ENCODE assay signal across 31 cellular contexts in the genomic region with DNA sequence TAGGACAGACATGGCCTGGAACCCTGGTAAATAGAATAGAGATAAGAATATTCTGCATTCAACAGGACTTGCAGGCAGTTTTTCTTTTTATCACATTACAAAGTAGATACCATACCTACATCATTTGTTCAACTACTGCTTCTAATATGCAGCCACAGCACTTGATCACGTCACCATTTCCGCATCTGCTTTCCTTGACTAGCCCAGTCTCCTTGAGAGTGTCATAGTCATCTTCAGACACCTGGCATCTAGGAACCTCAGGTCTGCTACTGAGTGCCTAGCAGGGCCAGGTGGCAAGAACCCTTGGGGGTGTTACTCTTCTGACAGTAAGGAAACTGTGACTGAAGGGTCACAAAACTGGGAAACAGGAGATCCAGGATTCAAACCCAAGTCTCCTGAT.
"Had no signal": no experiment of that assay in that cellular context is flagged by ENCODE, and none has a peak within 500 bp of the region (broad histone marks: within the 10 kb centered on the region; RNA-seq: fewer than 3 reads in every experiment).

No MANE protein-coding gene starts in this region.

- H3K4me3 Mint-ChIP-seq: activated B cell treated with CpG ODN at 0.5 μM for 24 hours; activated CD4-positive, alpha-beta memory T cell treated with anti-CD3 and anti-CD28 coated beads for 36 hours; activated CD4-positive, alpha-beta T cell treated with anti-CD3 and anti-CD28 coated beads, Interleukin-2, amount 10 ng/mL, durations not matched to agents 24 days and 14 days; activated CD8-positive, alpha-beta memory T cell treated with anti-CD3 and anti-CD28 coated beads, Interleukin-2, amount 10 ng/mL, durations not matched to agents 7 days and 5 days; activated CD8-positive, alpha-beta T cell treated with anti-CD3 and anti-CD28 coated beads, Interleukin-2, amount 10 ng/mL, durations not matched to agents 7 days and 5 days; activated naive CD4-positive, alpha-beta T cell treated with anti-CD3 and anti-CD28 coated beads, Interleukin-2, amount 10 ng/mL, durations not matched to agents 7 days and 5 days; activated naive CD8-positive, alpha-beta T cell; activated T-helper 1 cell treated with anti-CD3 and anti-CD28 coated beads, Interleukin-12 subunit alpha, Interleukin-12 subunit beta, Interleukin-2, Interleukin-4 antibody, amounts not matched to agents 30 ng/mL and 10 ng/mL and 1 ng/mL, durations not matched to agents 14 hours and 24 hours and 36 hours; central memory CD8-positive, alpha-beta T cell; effector memory CD8-positive, alpha-beta T cell; T-helper 17 cell; T-helper 2 cell treated with Interferon-gamma antibody and Interleukin-4, amounts not matched to agents 5 μg/mL and 100 μg/mL, for 36 hours had no signal

- H3K27ac ChIP-seq: brain microvascular endothelial cell, esophagus muscularis mucosa, foreskin keratinocyte, gastrocnemius medialis, WERI-Rb-1 had no signal

- H3K27me3 Mint-ChIP-seq: activated B cell treated with CpG ODN at 0.5 μM for 24 hours; activated CD4-positive, alpha-beta memory T cell treated with anti-CD3 and anti-CD28 coated beads for 36 hours; activated CD4-positive, alpha-beta T cell treated with anti-CD3 and anti-CD28 coated beads, Interleukin-2, amount 10 ng/mL, durations not matched to agents 24 days and 14 days; activated CD8-positive, alpha-beta memory T cell treated with anti-CD3 and anti-CD28 coated beads, Interleukin-2, amount 10 ng/mL, durations not matched to agents 7 days and 5 days; activated naive CD8-positive, alpha-beta T cell; central memory CD8-positive, alpha-beta T cell; T-helper 17 cell had no signal

- H3K4me3 ChIP-seq: esophagus muscularis mucosa, gastrocnemius medialis had no signal

- H3K27me3 ChIP-seq: brain microvascular endothelial cell, esophagus muscularis mucosa, foreskin keratinocyte, gastrocnemius medialis had no signal

- DNase-seq: activated B cell treated with CpG ODN at 0.5 μM for 24 hours; activated CD4-positive, alpha-beta memory T cell treated with anti-CD3 and anti-CD28 coated beads for 36 hours; activated CD4-positive, alpha-beta T cell treated with anti-CD3 and anti-CD28 coated beads, Interleukin-2, amount 10 ng/mL, durations not matched to agents 24 days and 14 days; activated CD8-positive, alpha-beta memory T cell treated with anti-CD3 and anti-CD28 coated beads, Interleukin-2, amount 10 ng/mL, durations not matched to agents 7 days and 5 days; activated CD8-positive, alpha-beta memory T cell treated with anti-CD3 and anti-CD28 coated beads, Interleukin-2, amount 50 U/mL, for 4 hours; activated CD8-positive, alpha-beta T cell treated with anti-CD3 and anti-CD28 coated beads, Interleukin-2, amount 10 ng/mL, durations not matched to agents 7 days and 5 days; activated effector memory CD4-positive, alpha-beta T cell treated with anti-CD3 and anti-CD28 coated beads, Interleukin-2, amount 50 U/mL, for 16 hours; activated naive CD4-positive, alpha-beta T cell treated with anti-CD3 and anti-CD28 coated beads, Interleukin-2, amount 10 ng/mL, durations not matched to agents 7 days and 5 days; activated T-cell treated with anti-CD3 and anti-CD28 coated beads, Interleukin-2, amount 50 U/mL, for 1 hour; activated T-cell treated with anti-CD3 and anti-CD28 coated beads, Interleukin-2, amount 50 U/mL, for 48 hours; amniotic stem cell; anterior cingulate cortex; brain microvascular endothelial cell; cortex of kidney; dermis blood vessel endothelial cell; effector CD4-positive, alpha-beta T cell; effector memory CD8-positive, alpha-beta T cell; erythroblast; foreskin keratinocyte; gastrocnemius medialis; head of caudate nucleus; T-helper 1 cell; T-helper 17 cell; T1000; WERI-Rb-1 had no signal

- H3K9me3 Mint-ChIP-seq: activated B cell treated with CpG ODN at 0.5 μM for 24 hours; activated CD4-positive, alpha-beta memory T cell treated with anti-CD3 and anti-CD28 coated beads for 36 hours; activated CD4-positive, alpha-beta T cell treated with anti-CD3 and anti-CD28 coated beads, Interleukin-2, amount 10 ng/mL, durations not matched to agents 24 days and 14 days; activated naive CD4-positive, alpha-beta T cell treated with anti-CD3 and anti-CD28 coated beads, Interleukin-2, amount 10 ng/mL, durations not matched to agents 7 days and 5 days; activated T-helper 1 cell treated with anti-CD3 and anti-CD28 coated beads, Interleukin-12 subunit alpha, Interleukin-12 subunit beta, Interleukin-2, Interleukin-4 antibody, amounts not matched to agents 30 ng/mL and 10 ng/mL and 1 ng/mL, durations not matched to agents 14 hours and 24 hours and 36 hours; activated T-helper 2 cell treated with anti-CD3 and anti-CD28 coated beads, Interferon-gamma antibody, Interleukin-2, Interleukin-4, amounts not matched to agents 10 μg/mL and 5 μg/mL and 100 μg/mL, durations not matched to agents 14 hours and 24 hours and 36 hours; central memory CD8-positive, alpha-beta T cell; effector memory CD8-positive, alpha-beta T cell; T-helper 2 cell treated with Interferon-gamma antibody and Interleukin-4, amounts not matched to agents 5 μg/mL and 100 μg/mL, for 36 hours had no signal

- H3K9me3 ChIP-seq: esophagus muscularis mucosa, gastrocnemius medialis had no signal

- H3K27ac Mint-ChIP-seq: activated B cell treated with CpG ODN at 0.5 μM for 24 hours; activated CD4-positive, alpha-beta memory T cell treated with anti-CD3 and anti-CD28 coated beads for 36 hours; activated CD4-positive, alpha-beta T cell treated with anti-CD3 and anti-CD28 coated beads, Interleukin-2, amount 10 ng/mL, durations not matched to agents 24 days and 14 days; activated CD8-positive, alpha-beta memory T cell treated with anti-CD3 and anti-CD28 coated beads, Interleukin-2, amount 10 ng/mL, durations not matched to agents 7 days and 5 days; activated CD8-positive, alpha-beta T cell treated with anti-CD3 and anti-CD28 coated beads, Interleukin-2, amount 10 ng/mL, durations not matched to agents 7 days and 5 days; activated naive CD4-positive, alpha-beta T cell treated with anti-CD3 and anti-CD28 coated beads, Interleukin-2, amount 10 ng/mL, durations not matched to agents 7 days and 5 days; activated naive CD8-positive, alpha-beta T cell; activated T-helper 1 cell treated with anti-CD3 and anti-CD28 coated beads, Interleukin-12 subunit alpha, Interleukin-12 subunit beta, Interleukin-2, Interleukin-4 antibody, amounts not matched to agents 30 ng/mL and 10 ng/mL and 1 ng/mL, durations not matched to agents 14 hours and 24 hours and 36 hours; activated T-helper 2 cell treated with anti-CD3 and anti-CD28 coated beads, Interferon-gamma antibody, Interleukin-2, Interleukin-4, amounts not matched to agents 10 μg/mL and 5 μg/mL and 100 μg/mL, durations not matched to agents 14 hours and 24 hours and 36 hours; T-helper 2 cell treated with Interferon-gamma antibody and Interleukin-4, amounts not matched to agents 5 μg/mL and 100 μg/mL, for 36 hours had no signal

- ATAC-seq: activated CD8-positive, alpha-beta memory T cell treated with anti-CD3 and anti-CD28 coated beads, Interleukin-2, amount 10 ng/mL, durations not matched to agents 7 days and 5 days; activated CD8-positive, alpha-beta T cell treated with anti-CD3 and anti-CD28 coated beads, Interleukin-2, amount 10 ng/mL, durations not matched to agents 7 days and 5 days; effector memory CD8-positive, alpha-beta T cell; foreskin keratinocyte; gastrocnemius medialis had no signal

- H3K36me3 Mint-ChIP-seq: activated CD4-positive, alpha-beta memory T cell treated with anti-CD3 and anti-CD28 coated beads for 36 hours; activated naive CD8-positive, alpha-beta T cell had no signal
